1 cellular context compared by ENCODE assay signal in genomic region chr19:45863840-45864628, GRCh38.
A peak's percentile ranks its signal among the peaks of the same experiment; 100 is the strongest.
TF ChIP-seq lines count a peak whose summit lies in the region.

TSS of gene FOXA3 (plus strand) at chr19:45864326. CDS start at chr19:45864457, 131 bp downstream.

TF ChIP-seq in HepG2, 621 proteins besides CTCF, POLR2A, EP300 and RAD21 (continued from another document and continues in another):
- TF ChIP-seq MYPOP (CRISPR knock-in tag; IDR thresholded peaks at IDR 0.05) (no peak), HOXA7 (CRISPR knock-in tag; IDR thresholded peaks at IDR 0.05) (no peak), RNF219 (CRISPR knock-in tag; IDR thresholded peaks at IDR 0.05) (no peak), ARNT2 (CRISPR knock-in tag; IDR thresholded peaks at IDR 0.05; ENCODE audit: low read depth) (no peak), RERE (CRISPR knock-in tag; IDR thresholded peaks at IDR 0.05; ENCODE audit: low read depth) (no peak), NFIB (CRISPR knock-in tag; IDR thresholded peaks at IDR 0.05; ENCODE audit: borderline replicate concordance) (no peak), HHEX (CRISPR knock-in tag; IDR thresholded peaks at IDR 0.05) (no peak), TCF7L2 (IDR thresholded peaks at IDR 0.05; ENCODE audit: low read depth, low read length) (no peak), ZNF574 (CRISPR knock-in tag; IDR thresholded peaks at IDR 0.05) (peak; percentile 28; the same call in 1 of the 2 replicates), HINFP (CRISPR knock-in tag; IDR thresholded peaks at IDR 0.05; ENCODE audit: low read depth) (no peak; the same call in 1 of the 2 replicates), ZNF775 (CRISPR knock-in tag; IDR thresholded peaks at IDR 0.05; ENCODE audit: borderline replicate concordance) (no peak), NFKBIZ (CRISPR knock-in tag; IDR thresholded peaks at IDR 0.05) (no peak), ZBTB44 (CRISPR knock-in tag; IDR thresholded peaks at IDR 0.05) (no peak), IKZF4 (CRISPR knock-in tag; IDR thresholded peaks at IDR 0.05; ENCODE audit: borderline replicate concordance, low read depth, not compliant biosample characterization) (no peak), YEATS4 (CRISPR knock-in tag; IDR thresholded peaks at IDR 0.05; ENCODE audit: borderline replicate concordance) (peak; percentile 72; the same call in 1 of the 2 replicates), SIN3B (IDR thresholded peaks at IDR 0.05; ENCODE audit: low read length) (no peak), ARID3A (IDR thresholded peaks at IDR 0.05; ENCODE audit: low read depth, low read length) (no peak), ZNF749 (CRISPR knock-in tag; IDR thresholded peaks at IDR 0.05; ENCODE audit: borderline replicate concordance) (no peak), MAF1 (CRISPR knock-in tag; IDR thresholded peaks at IDR 0.05; ENCODE audit: borderline replicate concordance) (no peak), NR0B2 (CRISPR knock-in tag; IDR thresholded peaks at IDR 0.05) (peak; percentile 52; the same call in 1 of the 2 replicates), SNRNP70 (IDR thresholded peaks at IDR 0.05; ENCODE audit: low read depth, low read length) (no peak), SYNCRIP (IDR thresholded peaks at IDR 0.05; ENCODE audit: insufficient read depth, low read depth, low read length) (no peak), YY1 (IDR thresholded peaks at IDR 0.05; ENCODE audit: insufficient read depth, insufficient replicate concordance, low read depth, low read length) (peak; percentile 79), ZNF644 (CRISPR knock-in tag; IDR thresholded peaks at IDR 0.05; ENCODE audit: low read depth) (no peak), IKZF5 (CRISPR knock-in tag; IDR thresholded peaks at IDR 0.05) (peak; percentile 67; the same call in 1 of the 2 replicates), HOMEZ (CRISPR knock-in tag; IDR thresholded peaks at IDR 0.05; ENCODE audit: low read depth) (peak; percentile 50; the same call in 1 of the 2 replicates), MEF2D (CRISPR knock-in tag; IDR thresholded peaks at IDR 0.05) (no peak), ZFAT (CRISPR knock-in tag; conservative IDR thresholded peaks at IDR 0.05) (no peak), GPN1 (CRISPR knock-in tag; IDR thresholded peaks at IDR 0.05; ENCODE audit: borderline replicate concordance) (no peak), MXI1 (IDR thresholded peaks at IDR 0.05; ENCODE audit: borderline replicate concordance, low read depth, low read length) (peak; percentile 34; the same call in 1 of the 3 replicates), MLX (CRISPR knock-in tag; IDR thresholded peaks at IDR 0.05) (no peak; the same call in 1 of the 2 replicates), SMC3 (IDR thresholded peaks at IDR 0.05; ENCODE audit: low read length) (no peak; the same call in 1 of the 2 replicates), ZNF543 (CRISPR knock-in tag; IDR thresholded peaks at IDR 0.05) (no peak; the same call in 1 of the 2 replicates)
